Comparison of ENCODE assay signal across 7 cellular contexts in genomic region chr7:105876091-105876963, GRCh38. TPM values are rescaled to one million over a fixed set of nuclear protein-coding genes. Genes with fewer than 3 reads are reported as not detected.
A peak's percentile ranks its signal among the peaks of the same experiment; 100 is the strongest.
DNase-seq lines count a peak whose midpoint lies in the region; ATAC-seq, FAIRE-seq and TF ChIP-seq lines count a peak whose summit lies in the region.

TSS of gene ATXN7L1 (minus strand) at chr7:105876599. CDS start at chr7:105876558, 41 bp downstream.

- peak within 1 kb of the TSS; percentile 71 to 92 for H3K9ac ChIP-seq in kidney (ENCODE audit: low read length in 2 of 2)

- H3K36me3 ChIP-seq in kidney (ENCODE audit: control insufficient read depth in 1 of 2, insufficient read depth in 2 of 2, low read length in 2 of 2), result no peaks in the 10 kb centered on the region

- H3K4me3 ChIP-seq in kidney (ENCODE audit: low read length in 2 of 2), result peak within 1 kb of the TSS; percentile 96 to 97

- ATAC-seq in GM18861 (IDR thresholded peaks at IDR 0.05; ENCODE audit: unreplicated experiment) (peak; percentile 68), HG03342 (IDR thresholded peaks at IDR 0.05; ENCODE audit: unreplicated experiment) (peak; percentile 96)

- FAIRE-seq in kidney (lab: Jason Lieb, UNC), result no peak

- DNase-seq in NCI-H510A (lab: John Stamatoyannopoulos, UW) (peak; percentile 77), cerebellar nuclear complex (lab: John Stamatoyannopoulos, UW) (peak; percentile 85 to 90), kidney (peak; percentile 97)
- peak; percentile 92 for DNase-seq in activated CD4-positive, CD25-positive, alpha-beta regulatory T cell treated with anti-CD3 and anti-CD28 coated beads, Interleukin-2, amount 50 U/mL, for 72 hours
- peak; percentile 79 to 91 (median 83) for DNase-seq in stimulated activated CD4-positive, alpha-beta T cell treated with anti-CD3 and anti-CD28 coated beads, Interleukin-12 subunit alpha, Interleukin-12 subunit beta, amount 100 ng/mL, for 48 hours (ENCODE audit: low read depth in 2 of 3, low spot score in 1 of 3)

- H3K27ac ChIP-seq in kidney (ENCODE audit: low read depth in 2 of 2, low read length in 2 of 2), result peak within 1 kb of the TSS; percentile 64 to 89

- H3K9me3 ChIP-seq in kidney (ENCODE audit: control insufficient read depth in 1 of 2, low read length in 2 of 2), result no peaks in the 10 kb centered on the region

- peak; percentile 59 for TF ChIP-seq CTCF in kidney (IDR thresholded peaks at IDR 0.05; ENCODE audit: borderline replicate concordance, extremely low read depth, insufficient read depth)

- intact Hi-C loops in kidney (cut with DNase I), result no loop called here

- H3K4me1 ChIP-seq in kidney (ENCODE audit: control insufficient read depth in 1 of 2, insufficient read depth in 1 of 2, low read depth in 1 of 2, low read length in 2 of 2), result peaks cover 5 to 6% of the 10 kb centered on the region in 2 donors

RNA-seq across cellular contexts. Expression of gene ATXN7L1, which starts in this region (rescaled TPM):
- total RNA-seq in kidney, result 18.5 TPM
- 12.5 TPM for polyA plus RNA-seq in kidney (ENCODE audit: insufficient read depth, low read depth, low replicate concordance)

Comparison
In these comparisons a context has a peak if more than half of its experiments do, and no peak if none do; other contexts are left out.
1. Peak in every context shown above with its lines: DNase-seq, ATAC-seq, H3K4me3 ChIP-seq and H3K27ac ChIP-seq.